In genomic region chr22:46079093-46079860, GRCh38 we compare ENCODE assay signal across 11 cellular contexts.
DNase-seq lines count a peak whose midpoint lies in the region; ATAC-seq and TF ChIP-seq lines count a peak whose summit lies in the region.
"Had no signal": no experiment of that assay in that cellular context is flagged by ENCODE, and none has a peak within 500 bp of the region (broad histone marks: within the 10 kb centered on the region; RNA-seq: fewer than 3 reads in every experiment).

No MANE protein-coding gene starts in this region.

- no peaks in the 10 kb centered on the region for H3K36me3 Mint-ChIP-seq in type B pancreatic cell

- H3K27ac Mint-ChIP-seq in type B pancreatic cell: no peak overlapping the region
- H3K27ac Mint-ChIP-seq: activated CD4-positive, alpha-beta T cell treated with anti-CD3 and anti-CD28 coated beads, Interleukin-2, amount 10 ng/mL, durations not matched to agents 7 days and 5 days had no signal

- H3K9me3 Mint-ChIP-seq in type B pancreatic cell: no peaks in the 10 kb centered on the region
- H3K9me3 Mint-ChIP-seq: activated CD4-positive, alpha-beta T cell treated with anti-CD3 and anti-CD28 coated beads, Interleukin-2, amount 10 ng/mL, durations not matched to agents 7 days and 5 days had no signal

- peak overlapping the region; percentile 98 to 100 (median 98) for H3K27ac ChIP-seq in body of pancreas
- peak overlapping the region; percentile 97 to 99 for H3K27ac ChIP-seq in right atrium auricular region
- peak overlapping the region; percentile 97 for H3K27ac ChIP-seq in stomach smooth muscle (ENCODE audit: low read length)
- H3K27ac ChIP-seq: cardiac muscle cell had no signal

- peaks cover 32% of the 10 kb centered on the region for H3K27me3 Mint-ChIP-seq in type B pancreatic cell
- H3K27me3 Mint-ChIP-seq: activated CD4-positive, alpha-beta T cell treated with anti-CD3 and anti-CD28 coated beads, Interleukin-2, amount 10 ng/mL, durations not matched to agents 7 days and 5 days had no signal

- H3K4me1 ChIP-seq in body of pancreas: peaks cover 96% of the 10 kb centered on the region
- peaks cover 0 to 98% of the 10 kb centered on the region in 2 donors for H3K4me1 ChIP-seq in right atrium auricular region
- H3K4me1 ChIP-seq in stomach smooth muscle (ENCODE audit: control insufficient read depth, insufficient read depth, low read length): peaks cover 89% of the 10 kb centered on the region

- peaks cover 13% of the 10 kb centered on the region for H3K4me1 Mint-ChIP-seq in type B pancreatic cell (ENCODE audit: unreplicated experiment)

- H3K27me3 ChIP-seq in body of pancreas: no peaks in the 10 kb centered on the region
- H3K27me3 ChIP-seq in right atrium auricular region: no peaks in the 10 kb centered on the region
- H3K27me3 ChIP-seq in stomach smooth muscle (ENCODE audit: control insufficient read depth in 1 of 2, insufficient read depth in 2 of 2, low read length in 2 of 2): no peaks in the 10 kb centered on the region

- H3K4me3 ChIP-seq in body of pancreas (no peak overlapping the region), right atrium auricular region (peak overlapping the region; percentile 59 to 86), stomach smooth muscle (ENCODE audit: low read length in 2 of 2) (peak overlapping the region; percentile 56 to 97)
- H3K4me3 ChIP-seq: cardiac muscle cell had no signal

- WGBS in body of pancreas, 2 donors: 28 to 32% methylated on average over 18 to 21 of the region's 21 CpGs

- H3K36me3 ChIP-seq in body of pancreas (replicated peaks in 1 of 2; ENCODE audit: insufficient read depth in 1 of 2, low read depth in 2 of 2): no peaks in the 10 kb centered on the region
- H3K36me3 ChIP-seq in right atrium auricular region: peaks cover 7% of the 10 kb centered on the region
- H3K36me3 ChIP-seq in stomach smooth muscle (ENCODE audit: control insufficient read depth in 2 of 2, insufficient read depth in 2 of 2, low read length in 2 of 2): peaks cover 0 to 1% of the 10 kb centered on the region in 2 donors
- H3K36me3 ChIP-seq: cardiac muscle cell had no signal

- TF ChIP-seq CTCF in body of pancreas (IDR thresholded peaks at IDR 0.05): no peak
- TF ChIP-seq CTCF in right atrium auricular region (IDR thresholded peaks at IDR 0.05): no peak
- TF ChIP-seq CTCF in type B pancreatic cell (conservative IDR thresholded peaks at IDR 0.05): no peak

- no peak for ATAC-seq in body of pancreas
- no peak for ATAC-seq in activated CD4-positive, CD25-positive, alpha-beta regulatory T cell treated with anti-CD3 and anti-CD28 coated beads, Interleukin-2, amount 50 U/mL, for 24 hours

- peak; percentile 51 for DNase-seq in HS-27A (ENCODE audit: low read depth)
- peak in 2 of 4 donors; percentile 22 to 26 for DNase-seq in body of pancreas
- no peak for DNase-seq in right atrium auricular region (ENCODE audit: low spot score)
- no peak for DNase-seq in type B pancreatic cell (ENCODE audit: extremely low spot score, unreplicated experiment)
- no peak for DNase-seq in NCI-H446 (lab: John Stamatoyannopoulos, UW)
- DNase-seq in SIG-M5 (lab: John Stamatoyannopoulos, UW): no peak
- DNase-seq: activated CD4-positive, alpha-beta T cell treated with anti-CD3 and anti-CD28 coated beads, Interleukin-2, amount 10 ng/mL, durations not matched to agents 7 days and 5 days; DMS79 treated with DMSO at 0.1 percent for 48 hours had no signal

- no peak overlapping the region for H3K4me3 Mint-ChIP-seq in type B pancreatic cell
- H3K4me3 Mint-ChIP-seq: activated CD4-positive, alpha-beta T cell treated with anti-CD3 and anti-CD28 coated beads, Interleukin-2, amount 10 ng/mL, durations not matched to agents 7 days and 5 days had no signal

- H3K9me3 ChIP-seq in body of pancreas (no peaks in the 10 kb centered on the region), right atrium auricular region (no peaks in the 10 kb centered on the region), stomach smooth muscle (ENCODE audit: control insufficient read depth in 2 of 2, low read length in 2 of 2) (no peaks in the 10 kb centered on the region)

- intact Hi-C loops in body of pancreas (cut with DNase I): no loop called here

- peak overlapping the region; percentile 71 to 72 for H3K9ac ChIP-seq in stomach smooth muscle (ENCODE audit: low read length in 2 of 2)

- no peak for TF ChIP-seq POLR2A in body of pancreas (IDR thresholded peaks at IDR 0.05)

Comparison
In these comparisons a context has a peak if more than half of its experiments do, and no peak if none do; other contexts are left out.
1. H3K4me3 ChIP-seq: peak in right atrium auricular region (2 of 2) and stomach smooth muscle (2 of 2); none in body of pancreas (0 of 2).
2. Peak in every context shown above with its lines, with median percentiles within 50 percentile points of each other: H3K27ac ChIP-seq.